Comparison of ENCODE assay signal across 16 cellular contexts in genomic region chr1:91729621-91730348, GRCh38.
A peak's percentile ranks its signal among the peaks of the same experiment; 100 is the strongest.
DNase-seq lines count a peak whose midpoint lies in the region; ATAC-seq and TF ChIP-seq lines count a peak whose summit lies in the region.
"Had no signal": no experiment of that assay in that cellular context is flagged by ENCODE, and none has a peak within 500 bp of the region (broad histone marks: within the 10 kb centered on the region; RNA-seq: fewer than 3 reads in every experiment).

No MANE protein-coding gene starts in this region.

- 95% methylated on average over 11 of the region's 11 CpGs for WGBS in hepatocyte (ENCODE audit: low lambda C conversion rate, missing lambda C conversion rate)

- intact Hi-C loops in activated CD4-positive, alpha-beta memory T cell treated with anti-CD3 and anti-CD28 coated beads for 36 hours (cut with micrococcal nuclease): loop anchor here (2.0 kb wide), 1 partner anchor 57 kb away; no protein-coding TSS in a partner anchor
- intact Hi-C loops in Panc1 (cut with micrococcal nuclease; ENCODE audit: unreplicated experiment): loop anchor here (10.0 kb wide), 1 partner anchor 195 kb away; no protein-coding TSS in a partner anchor
- intact Hi-C loops in Right ventricle myocardium inferior (cut with DNase I): loop anchor here (1.0 kb wide), 1 partner anchor 34 kb away; no protein-coding TSS in a partner anchor

- ATAC-seq in Panc1 (no peak), Right ventricle myocardium inferior (no peak)

- H3K4me1 Mint-ChIP-seq in activated CD4-positive, alpha-beta memory T cell treated with anti-CD3 and anti-CD28 coated beads, Interleukin-2, amount 10 ng/mL, durations not matched to agents 7 days and 5 days: peaks cover 56% of the 10 kb centered on the region
- peaks cover 46% of the 10 kb centered on the region for H3K4me1 Mint-ChIP-seq in activated CD4-positive, alpha-beta memory T cell treated with anti-CD3 and anti-CD28 coated beads for 36 hours (ENCODE audit: low read depth)

- H4K20me1 ChIP-seq in hepatocyte (ENCODE audit: insufficient read depth, poor library complexity, severe bottlenecking): no peaks in the 10 kb centered on the region

- no TSS peak for BruUV-seq in Panc1 (replicated peaks; lab: Mats Ljungman, UMichigan)

- H3K36me3 ChIP-seq in Panc1 (ENCODE audit: control insufficient read depth, insufficient read depth, low read length) (no peaks in the 10 kb centered on the region), hepatocyte (replicated peaks; ENCODE audit: insufficient read depth, low read depth) (no peaks in the 10 kb centered on the region), subcutaneous abdominal adipose tissue (ENCODE audit: control insufficient read depth in 5 of 5, insufficient read depth in 5 of 5, low read length in 5 of 5) (peaks cover 19 to 63% (median 44%) of the 10 kb centered on the region in 5 donors)
- H3K36me3 ChIP-seq: neutrophil had no signal

- H3K79me2 ChIP-seq in hepatocyte: no peaks in the 10 kb centered on the region

- CTCF ChIA-PET in activated CD4-positive, alpha-beta memory T cell treated with anti-CD3 and anti-CD28 coated beads, Interleukin-2, amount 10 ng/mL, durations not matched to agents 7 days and 5 days (lab: Charles Lee): interaction anchor here (1.0 to 1.3 kb wide), 3 partner anchors 23 to 218 kb away, joined by 3 to 5 read pairs (median 4); partner anchors contain the start of gene TGFBR3
- CTCF ChIA-PET in activated CD4-positive, alpha-beta memory T cell treated with anti-CD3 and anti-CD28 coated beads for 36 hours (lab: Charles Lee): no interaction called here
- CTCF ChIA-PET in Panc1 (lab: Charles Lee): interaction anchor here (0.7 kb wide), 1 partner anchor 22 kb away, joined by 3 read pairs; no protein-coding TSS in a partner anchor

- in situ Hi-C loops in Panc1 (cut with HindIII; ENCODE audit: low pct_unique_long_range_greater_than_20kb, low sequenced_read_pairs): no loop called here

- DNase-seq in activated CD4-positive, alpha-beta memory T cell treated with anti-CD3 and anti-CD28 coated beads, Interleukin-2, amount 10 ng/mL, durations not matched to agents 7 days and 5 days: no peak
- no peak for DNase-seq in activated CD4-positive, alpha-beta memory T cell treated with anti-CD3 and anti-CD28 coated beads for 36 hours
- DNase-seq in Panc1 (ENCODE audit: low read depth, low spot score) (no peak), hepatocyte (ENCODE audit: low spot score) (no peak), NCI-H510A (lab: John Stamatoyannopoulos, UW) (no peak), Right ventricle myocardium inferior (ENCODE audit: missing footprints) (no peak), HUDEP-2 (lab: John Stamatoyannopoulos, UW; ENCODE audit: unreplicated experiment in 76 of 76) (no peak)
- DNase-seq: activated naive CD4-positive, alpha-beta T cell treated with anti-CD3 and anti-CD28 coated beads, Interleukin-2, amount 50 U/mL, for 16 hours; central memory CD4-positive, alpha-beta T cell; COR-L47; heart left ventricle; Kasumi-1; NCI-H1694 treated with DMSO at 0.1 percent for 48 hours; NCI-H69 had no signal

- peaks cover 88% of the 10 kb centered on the region for H3K36me3 Mint-ChIP-seq in activated CD4-positive, alpha-beta memory T cell treated with anti-CD3 and anti-CD28 coated beads, Interleukin-2, amount 10 ng/mL, durations not matched to agents 7 days and 5 days (ENCODE audit: low read depth)
- peaks cover 18% of the 10 kb centered on the region for H3K36me3 Mint-ChIP-seq in activated CD4-positive, alpha-beta memory T cell treated with anti-CD3 and anti-CD28 coated beads for 36 hours

- H3K27me3 ChIP-seq in Panc1 (ENCODE audit: control insufficient read depth, insufficient read depth, low read length) (no peaks in the 10 kb centered on the region), hepatocyte (no peaks in the 10 kb centered on the region), subcutaneous abdominal adipose tissue (ENCODE audit: control insufficient read depth in 5 of 5, insufficient read depth in 4 of 5, low read length in 5 of 5) (no peaks in the 10 kb centered on the region)
- H3K27me3 ChIP-seq: heart left ventricle had no signal

- no peak overlapping the region for H3K4me3 Mint-ChIP-seq in activated CD4-positive, alpha-beta memory T cell treated with anti-CD3 and anti-CD28 coated beads, Interleukin-2, amount 10 ng/mL, durations not matched to agents 7 days and 5 days
- H3K4me3 Mint-ChIP-seq in activated CD4-positive, alpha-beta memory T cell treated with anti-CD3 and anti-CD28 coated beads for 36 hours: no peak overlapping the region

- no peaks in the 10 kb centered on the region for H3K9me2 ChIP-seq in hepatocyte (replicated peaks; ENCODE audit: insufficient read depth)

- H3K27ac Mint-ChIP-seq in activated CD4-positive, alpha-beta memory T cell treated with anti-CD3 and anti-CD28 coated beads, Interleukin-2, amount 10 ng/mL, durations not matched to agents 7 days and 5 days: peak overlapping the region; percentile 53
- H3K27ac Mint-ChIP-seq in activated CD4-positive, alpha-beta memory T cell treated with anti-CD3 and anti-CD28 coated beads for 36 hours: no peak overlapping the region

- no peak overlapping the region for H3K4me2 ChIP-seq in hepatocyte

- H3K4me3 ChIP-seq in Panc1 (ENCODE audit: low read depth in 2 of 2, low read length in 2 of 2) (no peak overlapping the region), hepatocyte (no peak overlapping the region), subcutaneous abdominal adipose tissue (ENCODE audit: low read depth in 1 of 5, low read length in 5 of 5) (no peak overlapping the region)
- H3K4me3 ChIP-seq: heart left ventricle had no signal

- no peaks in the 10 kb centered on the region for H3K27me3 Mint-ChIP-seq in activated CD4-positive, alpha-beta memory T cell treated with anti-CD3 and anti-CD28 coated beads, Interleukin-2, amount 10 ng/mL, durations not matched to agents 7 days and 5 days
- H3K27me3 Mint-ChIP-seq in activated CD4-positive, alpha-beta memory T cell treated with anti-CD3 and anti-CD28 coated beads for 36 hours: no peaks in the 10 kb centered on the region

- no peak overlapping the region for H2AFZ ChIP-seq in hepatocyte

- H3K9me3 ChIP-seq in Panc1 (ENCODE audit: control insufficient read depth, insufficient read depth, low read depth, low read length): no peaks in the 10 kb centered on the region
- no peaks in the 10 kb centered on the region for H3K9me3 ChIP-seq in hepatocyte (ENCODE audit: low read depth)
- H3K9me3 ChIP-seq in subcutaneous abdominal adipose tissue (ENCODE audit: control insufficient read depth in 5 of 5, low read length in 5 of 5): no peaks in the 10 kb centered on the region
- H3K9me3 ChIP-seq: heart left ventricle, neutrophil had no signal

- no peaks in the 10 kb centered on the region for H3K9me3 Mint-ChIP-seq in activated CD4-positive, alpha-beta memory T cell treated with anti-CD3 and anti-CD28 coated beads, Interleukin-2, amount 10 ng/mL, durations not matched to agents 7 days and 5 days
- H3K9me3 Mint-ChIP-seq in activated CD4-positive, alpha-beta memory T cell treated with anti-CD3 and anti-CD28 coated beads for 36 hours: no peaks in the 10 kb centered on the region

- H3K4me1 ChIP-seq in Panc1 (ENCODE audit: control insufficient read depth, insufficient read depth, low read length) (peaks cover 36% of the 10 kb centered on the region), hepatocyte (ENCODE audit: insufficient read depth) (peaks cover 18% of the 10 kb centered on the region), subcutaneous abdominal adipose tissue (ENCODE audit: control insufficient read depth in 5 of 5, insufficient read depth in 5 of 5, low read length in 5 of 5) (peaks cover 9 to 60% (median 44%) of the 10 kb centered on the region in 5 donors)

- H3K27ac ChIP-seq in Panc1 (ENCODE audit: low read length): peak overlapping the region; percentile 82; the same call in 1 of the 2 replicates
- H3K27ac ChIP-seq in hepatocyte: peak overlapping the region; percentile 43
- H3K27ac ChIP-seq in subcutaneous abdominal adipose tissue (ENCODE audit: low read depth, low read length): peak overlapping the region; percentile 71
- H3K27ac ChIP-seq: neutrophil had no signal

- TF ChIP-seq CTCF in Panc1 (IDR thresholded peaks at IDR 0.05) (no peak), hepatocyte (IDR thresholded peaks at IDR 0.05; ENCODE audit: poor library complexity) (no peak)

- POLR2A ChIA-PET in activated CD4-positive, alpha-beta memory T cell treated with anti-CD3 and anti-CD28 coated beads, Interleukin-2, amount 10 ng/mL, durations not matched to agents 7 days and 5 days (lab: Charles Lee): interaction anchor here (1.2 to 1.5 kb wide), 2 partner anchors 9 to 23 kb away, joined by 3 to 6 read pairs; no protein-coding TSS in a partner anchor
- POLR2A ChIA-PET in activated CD4-positive, alpha-beta memory T cell treated with anti-CD3 and anti-CD28 coated beads for 36 hours (lab: Charles Lee): interaction anchor here (1.4 to 2.5 kb wide), 2 partner anchors 11 to 17 kb away, joined by 3 to 11 read pairs; no protein-coding TSS in a partner anchor
- POLR2A ChIA-PET in Panc1 (lab: Charles Lee): no interaction called here

- no peak overlapping the region for H3K9ac ChIP-seq in subcutaneous abdominal adipose tissue (ENCODE audit: low read length in 5 of 5)
